ENCODE assay signal across 30 cellular contexts in genomic region chrX:70255452-70255851, GRCh38. TPM values are rescaled to one million over a fixed set of nuclear protein-coding genes. Genes with fewer than 3 reads are reported as not detected.
"Had no signal": no experiment of that assay in that cellular context is flagged by ENCODE, and none has a peak within 500 bp of the region (broad histone marks: within the 10 kb centered on the region; RNA-seq: fewer than 3 reads in every experiment).

No MANE protein-coding gene starts in this region.

- H3K4me3 ChIP-seq: body of pancreas, gastrocnemius medialis, left lung, mucosa of descending colon, sigmoid colon, smooth muscle cell, thyroid gland, upper lobe of left lung, vagina had no signal

- DNase-seq: activated CD4-positive, alpha-beta T cell treated with anti-CD3 and anti-CD28 coated beads for 4 hours; activated CD4-positive, alpha-beta T cell treated with anti-CD3 and anti-CD28 coated beads, Interleukin-2, amount 50 U/mL, for 4 hours; activated effector memory CD4-positive, alpha-beta T cell treated with Interleukin-2 at 50 U/mL for 16 hours; activated naive CD4-positive, alpha-beta T cell treated with Interleukin-2 at 50 U/mL for 16 hours; anterior cingulate cortex; body of pancreas; gastrocnemius medialis; glutamatergic neuron; kidney glomerular epithelial cell; left lung; mucosa of descending colon; sigmoid colon; stimulated activated CD4-positive, alpha-beta T cell treated with anti-CD3 and anti-CD28 coated beads, Interleukin-1b, Interleukin-23, amount 100 ng/mL, for 48 hours; stimulated activated CD4-positive, alpha-beta T cell treated with anti-CD3 and anti-CD28 coated beads, Interleukin-4, amount 100 ng/mL, for 4 hours; stimulated activated CD8-positive, alpha-beta memory T cell treated with anti-CD3 and anti-CD28 coated beads, Interleukin-4, amount 100 ng/mL, for 48 hours; stimulated activated naive CD8-positive, alpha-beta T cell treated with anti-CD3 and anti-CD28 coated beads, Interleukin-15, amount 100 ng/mL, for 72 hours; thyroid gland; upper lobe of left lung had no signal

- H3K4me1 ChIP-seq: body of pancreas, gastrocnemius medialis, left lung, sigmoid colon, thyroid gland, upper lobe of left lung, vagina had no signal

- H3K27ac ChIP-seq: body of pancreas, gastrocnemius medialis, left lung, sigmoid colon, thyroid gland, upper lobe of left lung, vagina had no signal

- ATAC-seq: body of pancreas; gastrocnemius medialis; left lung; mucosa of descending colon; stimulated activated memory B cell treated with anti-CD40 and anti-IgM and Interleukin-4, amounts not matched to agents 10 μg/mL and 1 μg/mL and 100 μg/mL, for 72 hours; stimulated activated naive CD8-positive, alpha-beta T cell treated with anti-CD3 and anti-CD28 coated beads, Interleukin-15, amount 100 ng/mL, for 72 hours had no signal

- H3K36me3 ChIP-seq: gastrocnemius medialis, left lung, sigmoid colon, thyroid gland, upper lobe of left lung, vagina had no signal

- H3K9me3 ChIP-seq: body of pancreas, gastrocnemius medialis, left lung, mucosa of descending colon, sigmoid colon, thyroid gland, upper lobe of left lung, vagina had no signal

- H3K27me3 ChIP-seq: body of pancreas, gastrocnemius medialis, left lung, sigmoid colon, thyroid gland, upper lobe of left lung, vagina had no signal

- FAIRE-seq: endothelial cell of umbilical vein had no signal

RNA-seq across cellular contexts. Expression of gene P2RY4, which starts 4.6 kb away (rescaled TPM):
- total RNA-seq: endothelial cell of umbilical vein; gastrocnemius medialis; lung microvascular endothelial cell; T-helper 1 cell treated with Interleukin-12 subunit alpha and Interleukin-12 subunit beta and Interleukin-4 antibody, amounts not matched to agents 30 ng/mL and 1 ng/mL, for 36 hours; vagina had no signal
- polyA plus RNA-seq: smooth muscle cell had no signal

RNA-seq across cellular contexts. Expression of gene ARR3, which starts 12.7 kb away (rescaled TPM):
- total RNA-seq: body of pancreas; cerebellum; endothelial cell of umbilical vein; esophagus mucosa; gastrocnemius medialis; left lung; lung microvascular endothelial cell; mesenteric fat pad; osteoblast; posterior vena cava; sigmoid colon; smooth muscle cell; T-helper 1 cell treated with Interleukin-12 subunit alpha and Interleukin-12 subunit beta and Interleukin-4 antibody, amounts not matched to agents 30 ng/mL and 1 ng/mL, for 36 hours; thyroid gland; upper lobe of left lung; vagina had no signal
- polyA plus RNA-seq: adipose tissue, endothelial cell of umbilical vein, smooth muscle cell had no signal

RNA-seq across cellular contexts. Expression of gene AWAT1, which starts 21.0 kb away (rescaled TPM):
- total RNA-seq: body of pancreas; cerebellum; endothelial cell of umbilical vein; esophagus mucosa; gastrocnemius medialis; left lung; lung microvascular endothelial cell; mesenteric fat pad; mucosa of descending colon; osteoblast; posterior vena cava; sigmoid colon; smooth muscle cell; T-helper 1 cell treated with Interleukin-12 subunit alpha and Interleukin-12 subunit beta and Interleukin-4 antibody, amounts not matched to agents 30 ng/mL and 1 ng/mL, for 36 hours; thyroid gland; upper lobe of left lung; vagina had no signal
- polyA plus RNA-seq: adipose tissue, endothelial cell of umbilical vein, sigmoid colon, smooth muscle cell had no signal

RNA-seq across cellular contexts. Expression of gene RAB41, which starts 26.5 kb away (rescaled TPM):
- total RNA-seq: body of pancreas; cerebellum; endothelial cell of umbilical vein; esophagus mucosa; gastrocnemius medialis; left lung; lung microvascular endothelial cell; mesenteric fat pad; osteoblast; posterior vena cava; sigmoid colon; smooth muscle cell; T-helper 1 cell treated with Interleukin-12 subunit alpha and Interleukin-12 subunit beta and Interleukin-4 antibody, amounts not matched to agents 30 ng/mL and 1 ng/mL, for 36 hours; thyroid gland; upper lobe of left lung; vagina had no signal
- polyA plus RNA-seq: adipose tissue, endothelial cell of umbilical vein had no signal
